Comparison of ENCODE assay signal across 23 cellular contexts in genomic region chr10:122357685-122358084, GRCh38.
"Had no signal": no experiment of that assay in that cellular context is flagged by ENCODE, and none has a peak within 500 bp of the region (broad histone marks: within the 10 kb centered on the region; RNA-seq: fewer than 3 reads in every experiment).

No MANE protein-coding gene starts in this region.

- H2AFZ ChIP-seq: neural progenitor cell had no signal

- H3K9me3 ChIP-seq: ovary, right atrium auricular region, right lobe of liver, suprapubic skin, thoracic aorta, vagina had no signal

- H3K9ac ChIP-seq: neural progenitor cell had no signal

- H3K4me1 ChIP-seq: right atrium auricular region, right lobe of liver, suprapubic skin, tibial artery, vagina had no signal

- H3K4me2 ChIP-seq: neural progenitor cell, smooth muscle cell had no signal

- H3K27me3 ChIP-seq: neural progenitor cell, ovary, right atrium auricular region, right lobe of liver, suprapubic skin, tibial artery, vagina had no signal

- DNase-seq: hypothalamus; immature natural killer cell; kidney; left colon; left ventricle myocardium inferior; mesendoderm; naive B cell; natural killer cell; nephron progenitor cell; ovary; right lobe of liver; stimulated activated CD4-positive, alpha-beta T cell treated with anti-CD3 and anti-CD28 coated beads, Interleukin-1b, Interleukin-23, amount 100 ng/mL, for 48 hours; stimulated activated CD4-positive, alpha-beta T cell treated with anti-CD3 and anti-CD28 coated beads, Interleukin-2, amount 100 ng/mL, for 48 hours; stimulated activated naive CD4-positive, alpha-beta T cell; tibial artery had no signal

- ATAC-seq: left colon; natural killer cell; right lobe of liver; stimulated activated effector memory CD8-positive, alpha-beta T cell treated with anti-CD3 and anti-CD28 coated beads, Interleukin-12 subunit alpha, Interleukin-12 subunit beta, amount 100 ng/mL, for 72 hours had no signal

- H3K4me3 ChIP-seq: left ventricle myocardium inferior, lung, neural progenitor cell, ovary, right atrium auricular region, right lobe of liver, smooth muscle cell, suprapubic skin, thoracic aorta, tibial artery, vagina had no signal

- H3K27ac ChIP-seq: left ventricle myocardium inferior, neural progenitor cell, ovary, right atrium auricular region, right lobe of liver, suprapubic skin, thoracic aorta, tibial artery, vagina had no signal

- H3K36me3 ChIP-seq: left ventricle myocardium inferior, neural progenitor cell, ovary, right atrium auricular region, right lobe of liver, suprapubic skin, thoracic aorta, tibial artery, vagina had no signal
